In genomic region chr20:32982617-32983458, GRCh38 we compare ENCODE assay signal across 11 cellular contexts. TPM values are rescaled to one million over a fixed set of nuclear protein-coding genes. Genes with fewer than 3 reads are reported as not detected.
A peak's percentile ranks its signal among the peaks of the same experiment; 100 is the strongest.
DNase-seq lines count a peak whose midpoint lies in the region; ATAC-seq and TF ChIP-seq lines count a peak whose summit lies in the region.
"Had no signal": no experiment of that assay in that cellular context is flagged by ENCODE, and none has a peak within 500 bp of the region (broad histone marks: within the 10 kb centered on the region; RNA-seq: fewer than 3 reads in every experiment).

No MANE protein-coding gene starts in this region.

- no peak overlapping the region for H3K4me3 Mint-ChIP-seq in glutamatergic neuron (ENCODE audit: unreplicated experiment)
- no peak overlapping the region for H3K4me3 Mint-ChIP-seq in GM23338
- H3K4me3 Mint-ChIP-seq: dendritic cell treated with granulocyte-macrophage colony-stimulating factor and Interleukin-4, amounts not matched to agents 40 ng/mL and 50 ng/mL, for 4 days had no signal

- H3K4me2 ChIP-seq in GM23338, result no peak overlapping the region

- no peak overlapping the region for H3K27ac ChIP-seq in GM23338 (ENCODE audit: low read depth)

- H3F3A ChIP-seq in GM23338 (replicated peaks; ENCODE audit: low read depth), result no peaks in the 10 kb centered on the region

- no peaks in the 10 kb centered on the region for H3K36me3 ChIP-seq in GM23338 (ENCODE audit: insufficient read depth)

- no peak for ATAC-seq in GM18505 (IDR thresholded peaks at IDR 0.05; ENCODE audit: unreplicated experiment)
- ATAC-seq in GM23338, result no peak
- ATAC-seq in activated CD4-positive, CD25-positive, alpha-beta regulatory T cell treated with anti-CD3 and anti-CD28 coated beads, Interleukin-2, amount 50 U/mL, for 24 hours, result no peak
- ATAC-seq: mucosa of descending colon had no signal

- H4K20me1 ChIP-seq in GM23338 (replicated peaks; ENCODE audit: insufficient read depth), result no peaks in the 10 kb centered on the region

- H3K4me1 Mint-ChIP-seq in glutamatergic neuron (ENCODE audit: low read depth, unreplicated experiment), result peaks cover 6% of the 10 kb centered on the region
- H3K4me1 Mint-ChIP-seq in GM23338, result no peaks in the 10 kb centered on the region; the same call in 2 of the 3 replicates

- no peaks in the 10 kb centered on the region for H3K9me2 ChIP-seq in GM23338 (ENCODE audit: insufficient read depth)

- H3K27me3 Mint-ChIP-seq in glutamatergic neuron (ENCODE audit: unreplicated experiment) (no peaks in the 10 kb centered on the region), GM23338 (ENCODE audit: insufficient read depth, low read depth, poor library complexity) (peaks cover 10% of the 10 kb centered on the region)
- H3K27me3 Mint-ChIP-seq: dendritic cell treated with granulocyte-macrophage colony-stimulating factor and Interleukin-4, amounts not matched to agents 40 ng/mL and 50 ng/mL, for 4 days had no signal

- peak; percentile 85 for DNase-seq in DMS153 (lab: John Stamatoyannopoulos, UW)
- peak; percentile 60 for DNase-seq in NCI-H2029 treated with DMSO at 0.1 percent for 48 hours (lab: John Stamatoyannopoulos, UW)
- DNase-seq in glutamatergic neuron, result peak; percentile 34
- DNase-seq in putamen (ENCODE audit: low spot score), result peak; percentile 40
- no peak for DNase-seq in GM23338 (ENCODE audit: low spot score)
- DNase-seq: Karpas-422, mucosa of descending colon, OCI-M1 had no signal

- H3K36me3 Mint-ChIP-seq in glutamatergic neuron (ENCODE audit: unreplicated experiment) (no peaks in the 10 kb centered on the region), GM23338 (ENCODE audit: low read depth) (no peaks in the 10 kb centered on the region)

- no peak for TF ChIP-seq CTCF in glutamatergic neuron (IDR thresholded peaks at IDR 0.05; ENCODE audit: partially characterized antibody, unreplicated experiment)
- TF ChIP-seq CTCF in GM23338 (conservative IDR thresholded peaks at IDR 0.05; ENCODE audit: low read depth in 2 of 2), result no peak

- H2AFZ ChIP-seq in GM23338, result no peak overlapping the region

- H3K27ac Mint-ChIP-seq in glutamatergic neuron (ENCODE audit: unreplicated experiment), result no peak overlapping the region
- H3K27ac Mint-ChIP-seq in GM23338, result no peak overlapping the region
- H3K27ac Mint-ChIP-seq: dendritic cell treated with granulocyte-macrophage colony-stimulating factor and Interleukin-4, amounts not matched to agents 40 ng/mL and 50 ng/mL, for 4 days had no signal

- H3K79me2 ChIP-seq in GM23338 (replicated peaks; ENCODE audit: insufficient read depth), result no peaks in the 10 kb centered on the region

- H3K4me3 ChIP-seq in GM23338, result no peak overlapping the region
- H3K4me3 ChIP-seq: mucosa of descending colon had no signal

- H3K9me3 Mint-ChIP-seq in glutamatergic neuron (ENCODE audit: unreplicated experiment) (peaks cover 2% of the 10 kb centered on the region), GM23338 (no peaks in the 10 kb centered on the region)
- H3K9me3 Mint-ChIP-seq: dendritic cell treated with granulocyte-macrophage colony-stimulating factor and Interleukin-4, amounts not matched to agents 40 ng/mL and 50 ng/mL, for 4 days had no signal

- no peak for TF ChIP-seq POLR2A in GM18505 (IDR thresholded peaks at IDR 0.05; ENCODE audit: borderline replicate concordance, extremely low read depth, insufficient read depth, insufficient read length)

- no peaks in the 10 kb centered on the region; the same call in 1 of the 2 replicates for H3K4me1 ChIP-seq in GM23338 (ENCODE audit: insufficient read depth)

- no peaks in the 10 kb centered on the region for H3K27me3 ChIP-seq in GM23338 (ENCODE audit: insufficient read depth)

TF ChIP-seq in GM23338, 12 proteins besides CTCF, POLR2A, EP300 and RAD21:
- TF ChIP-seq EZH2phosphoT487 (IDR thresholded peaks at IDR 0.05; ENCODE audit: unreplicated experiment), result no peak

RNA-seq across cellular contexts. Expression of gene SUN5, which starts 21.4 kb away (rescaled TPM):
- not detected for total RNA-seq in glutamatergic neuron (ENCODE audit: unreplicated experiment)
- total RNA-seq in GM23338 (2014; rRNA removed; shearing (Covaris generic)), result not detected in 2 replicates
- not detected in 2 replicates for polyA plus RNA-seq in GM23338 (2016; fragmentation: Nextera tagmentation; extraction: Ambion mirVana)
- total RNA-seq: mucosa of descending colon had no signal

RNA-seq across cellular contexts. Expression of gene BPIFB2, which starts 24.7 kb away (rescaled TPM):
- total RNA-seq in glutamatergic neuron (ENCODE audit: unreplicated experiment), result not detected
- total RNA-seq in GM23338 (2014; rRNA removed; shearing (Covaris generic)), result not detected in 2 replicates
- polyA plus RNA-seq in GM23338 (2016; fragmentation: Nextera tagmentation; extraction: Ambion mirVana), result not detected in 2 replicates
- total RNA-seq: mucosa of descending colon had no signal

RNA-seq across cellular contexts. Expression of gene BPIFB6, which starts 48.6 kb away (rescaled TPM):
- not detected for total RNA-seq in glutamatergic neuron (ENCODE audit: unreplicated experiment)
- total RNA-seq in GM23338 (2014; rRNA removed; shearing (Covaris generic)), result not detected in 2 replicates
- not detected in 2 replicates for polyA plus RNA-seq in GM23338 (2016; fragmentation: Nextera tagmentation; extraction: Ambion mirVana)
- total RNA-seq: mucosa of descending colon had no signal
